Comparison of ENCODE assay signal across 9 cellular contexts in the genomic region with DNA sequence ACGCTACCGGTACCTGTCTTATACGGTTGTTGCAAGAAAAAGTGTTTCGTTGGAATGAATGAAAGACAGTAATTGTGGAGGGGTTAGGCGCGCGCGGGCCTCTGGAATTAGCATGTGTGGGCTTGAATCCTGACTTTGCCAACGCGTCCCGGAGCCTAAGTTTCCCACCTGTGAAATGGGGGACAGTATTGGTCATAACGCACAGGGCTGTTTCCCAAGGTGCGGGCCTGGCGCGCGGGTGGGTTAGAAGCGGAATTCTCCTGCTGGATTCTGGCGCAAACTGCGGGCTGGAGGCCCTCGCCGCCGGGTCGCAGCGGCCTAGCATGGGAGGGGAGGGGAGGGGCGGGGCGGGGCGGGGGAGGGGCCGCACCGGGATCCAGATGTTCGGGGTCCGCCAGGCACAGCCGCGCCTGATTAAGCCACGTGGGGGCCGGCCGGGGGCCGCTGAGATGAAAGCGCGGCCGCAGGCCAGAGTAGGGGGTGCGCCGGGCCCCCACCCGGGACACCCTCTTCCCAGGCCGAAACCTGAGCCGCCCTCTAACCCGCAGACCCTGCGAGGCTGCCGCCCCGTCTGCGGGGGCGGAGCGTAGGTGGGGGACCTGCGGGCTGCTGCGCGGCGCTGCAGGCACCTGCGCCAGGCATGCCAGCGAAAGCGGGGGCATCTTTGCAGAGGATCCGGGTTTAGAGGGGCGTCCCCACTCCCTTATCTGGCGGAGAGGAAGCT. TPM values are rescaled to one million over a fixed set of nuclear protein-coding genes. Genes with fewer than 3 reads are reported as not detected.
A peak's percentile ranks its signal among the peaks of the same experiment; 100 is the strongest.
DNase-seq lines count a peak whose midpoint lies in the region; ATAC-seq and TF ChIP-seq lines count a peak whose summit lies in the region.
"Had no signal": no experiment of that assay in that cellular context is flagged by ENCODE, and none has a peak within 500 bp of the region (broad histone marks: within the 10 kb centered on the region; RNA-seq: fewer than 3 reads in every experiment).

No MANE protein-coding gene starts in this region.

- TF ChIP-seq CTCF in DOHH2 (IDR thresholded peaks at IDR 0.05; ENCODE audit: low read depth, low read length, poor library complexity, severe bottlenecking) (no peak), esophagus squamous epithelium (IDR thresholded peaks at IDR 0.05) (no peak)

- H3K36me3 ChIP-seq in CD4-positive, alpha-beta memory T cell (ENCODE audit: insufficient read depth, low read length) = no peaks in the 10 kb centered on the region
- H3K36me3 ChIP-seq in DOHH2 (ENCODE audit: control insufficient read depth, low read length) (no peaks in the 10 kb centered on the region), esophagus squamous epithelium (no peaks in the 10 kb centered on the region)
- H3K36me3 ChIP-seq: sigmoid colon had no signal

- intact Hi-C loops in CD4-positive, alpha-beta memory T cell (cut with micrococcal nuclease) = loop anchor here (1.0 kb wide), 1 partner anchor 25 kb away; no protein-coding TSS in a partner anchor
- intact Hi-C loops in esophagus squamous epithelium (cut with DNase I) = no loop called here

- peak overlapping the region; percentile 46 for H3K4me2 ChIP-seq in DOHH2 (ENCODE audit: low read length)

- H3K4me3 ChIP-seq in CD4-positive, alpha-beta memory T cell (ENCODE audit: low read length in 2 of 2) = peak overlapping the region in 1 of 2 donors; percentile 45
- H3K4me3 ChIP-seq in DOHH2 (ENCODE audit: low read length) (peak overlapping the region; percentile 42), esophagus squamous epithelium (peak overlapping the region in 2 of 4 donors; percentile 15 to 69)

- H3K27me3 ChIP-seq in CD4-positive, alpha-beta memory T cell (ENCODE audit: insufficient read depth, low read length) = peaks cover 56% of the 10 kb centered on the region
- H3K27me3 ChIP-seq in DOHH2 (ENCODE audit: control insufficient read depth, low read length) (peaks cover 83% of the 10 kb centered on the region), esophagus squamous epithelium (peaks cover 30 to 98% (median 46%) of the 10 kb centered on the region in 4 donors)

- H3K4me1 ChIP-seq in CD4-positive, alpha-beta memory T cell (ENCODE audit: insufficient read depth, low read length) = peaks cover 22% of the 10 kb centered on the region
- H3K4me1 ChIP-seq in DOHH2 (ENCODE audit: control insufficient read depth, low read length) (peaks cover 21% of the 10 kb centered on the region), esophagus squamous epithelium (peaks cover 36 to 50% (median 37%) of the 10 kb centered on the region in 3 donors)

- peak overlapping the region in 2 of 7 donors; percentile 20 to 38 for H3K27ac Mint-ChIP-seq in CD4-positive, alpha-beta memory T cell
- H3K27ac Mint-ChIP-seq in activated T-cell treated with anti-CD3 and anti-CD28 coated beads, Interleukin-2, amount 50 U/mL, for 72 hours = no peak overlapping the region
- peak overlapping the region in 3 of 6 donors; percentile 10 to 70 (median 15) for H3K27ac Mint-ChIP-seq in naive B cell

- H3K9me3 ChIP-seq in CD4-positive, alpha-beta memory T cell (ENCODE audit: control insufficient read depth in 1 of 2, low read length in 2 of 2) = no peaks in the 10 kb centered on the region
- H3K9me3 ChIP-seq in DOHH2 (ENCODE audit: control insufficient read depth, insufficient read depth, low read length) (no peaks in the 10 kb centered on the region), esophagus squamous epithelium (no peaks in the 10 kb centered on the region)
- H3K9me3 ChIP-seq: sigmoid colon had no signal

- no peak for ATAC-seq in activated T-cell treated with anti-CD3 and anti-CD28 coated beads, Interleukin-2, amount 50 U/mL, for 72 hours (replicated peaks in 1 of 2)
- ATAC-seq in naive B cell (ENCODE audit: low read depth in 2 of 2) = peak; percentile 60 to 62
- no peak for ATAC-seq in GM18870 (IDR thresholded peaks at IDR 0.05; ENCODE audit: unreplicated experiment)

- H3K9me2 ChIP-seq in DOHH2 (replicated peaks; ENCODE audit: control insufficient read depth, low read length) = no peaks in the 10 kb centered on the region

- CTCF ChIA-PET in CD4-positive, alpha-beta memory T cell (lab: Charles Lee; ENCODE audit: partially characterized antibody) = interaction anchor here (1.0 kb wide), 1 partner anchor 28 kb away, joined by 3 read pairs; no protein-coding TSS in a partner anchor

- H3F3A ChIP-seq in DOHH2 (ENCODE audit: control insufficient read depth, insufficient read depth) = no peaks in the 10 kb centered on the region

- POLR2A ChIA-PET in CD4-positive, alpha-beta memory T cell (lab: Charles Lee; ENCODE audit: partially characterized antibody) = interaction anchor here (1.4 kb wide), 1 partner anchor 22 kb away, joined by 6 read pairs; a partner anchor contains a TSS

- H3K27ac ChIP-seq in CD4-positive, alpha-beta memory T cell (ENCODE audit: low read depth, low read length) = no peak overlapping the region
- H3K27ac ChIP-seq in DOHH2 (ENCODE audit: low read depth, low read length) = no peak overlapping the region
- no peak overlapping the region for H3K27ac ChIP-seq in esophagus squamous epithelium
- H3K27ac ChIP-seq: sigmoid colon had no signal

- no peaks in the 10 kb centered on the region for H3K79me2 ChIP-seq in DOHH2 (ENCODE audit: control insufficient read depth, low read length)

- H4K20me1 ChIP-seq in DOHH2 (ENCODE audit: control insufficient read depth, insufficient read depth, low read depth, low read length) = no peaks in the 10 kb centered on the region

- no peaks in the 10 kb centered on the region for H3K36me3 Mint-ChIP-seq in CD4-positive, alpha-beta memory T cell
- H3K36me3 Mint-ChIP-seq in activated T-cell treated with anti-CD3 and anti-CD28 coated beads, Interleukin-2, amount 50 U/mL, for 72 hours (ENCODE audit: insufficient read depth in 2 of 2) = no peaks in the 10 kb centered on the region
- no peaks in the 10 kb centered on the region for H3K36me3 Mint-ChIP-seq in naive B cell

- H3K9me3 Mint-ChIP-seq in CD4-positive, alpha-beta memory T cell = peaks cover 0 to 1% (median 0%) of the 10 kb centered on the region in 8 donors
- H3K9me3 Mint-ChIP-seq in activated T-cell treated with anti-CD3 and anti-CD28 coated beads, Interleukin-2, amount 50 U/mL, for 72 hours = no peaks in the 10 kb centered on the region
- H3K9me3 Mint-ChIP-seq in naive B cell = peaks cover 0 to 2% (median 0%) of the 10 kb centered on the region in 7 donors

- no peak for DNase-seq in CD4-positive, alpha-beta memory T cell
- DNase-seq in activated T-cell treated with anti-CD3 and anti-CD28 coated beads, Interleukin-2, amount 50 U/mL, for 72 hours = no peak
- DNase-seq in naive B cell = peak; percentile 36
- DNase-seq in esophagus squamous epithelium (lab: John Stamatoyannopoulos, UW) = no peak
- no peak for DNase-seq in SIG-M5 treated with dmso at 0.1 percent for 504 hours (lab: John Stamatoyannopoulos, UW; ENCODE audit: unreplicated experiment)
- DNase-seq: NCI-H774, sigmoid colon had no signal

- H3K4me1 Mint-ChIP-seq in CD4-positive, alpha-beta memory T cell = peaks cover 12 to 49% (median 18%) of the 10 kb centered on the region in 4 donors
- peaks cover 33% of the 10 kb centered on the region for H3K4me1 Mint-ChIP-seq in activated T-cell treated with anti-CD3 and anti-CD28 coated beads, Interleukin-2, amount 50 U/mL, for 72 hours (ENCODE audit: low read depth)
- H3K4me1 Mint-ChIP-seq in naive B cell = peaks cover 28 to 51% (median 36%) of the 10 kb centered on the region in 3 donors

- no peak for TF ChIP-seq POLR2A in esophagus squamous epithelium (IDR thresholded peaks at IDR 0.05)

- H3K27me3 Mint-ChIP-seq in CD4-positive, alpha-beta memory T cell = peaks cover 47 to 56% of the 10 kb centered on the region in 2 donors
- H3K27me3 Mint-ChIP-seq in activated T-cell treated with anti-CD3 and anti-CD28 coated beads, Interleukin-2, amount 50 U/mL, for 72 hours (ENCODE audit: low read depth) = peaks cover 79% of the 10 kb centered on the region
- H3K27me3 Mint-ChIP-seq in naive B cell = peaks cover 35 to 87% (median 68%) of the 10 kb centered on the region in 3 donors

- 4 to 5% methylated on average over 11 of the region's 62 CpGs for WGBS in esophagus squamous epithelium, 2 donors

- peak overlapping the region; percentile 46 to 89 (median 82) for H3K4me3 Mint-ChIP-seq in CD4-positive, alpha-beta memory T cell
- peak overlapping the region; percentile 76 to 85 for H3K4me3 Mint-ChIP-seq in activated T-cell treated with anti-CD3 and anti-CD28 coated beads, Interleukin-2, amount 50 U/mL, for 72 hours
- H3K4me3 Mint-ChIP-seq in naive B cell = peak overlapping the region; percentile 72 to 91 (median 86)

RNA-seq across cellular contexts. Expression of a gene that starts 1.2 kb away (rescaled TPM):
- not detected for total RNA-seq in CD4-positive, alpha-beta memory T cell
- not detected for polyA plus RNA-seq in CD4-positive, alpha-beta memory T cell
- 1 to 10 TPM in 1 of 2 donors, under 1 TPM in 1; 0.49 to 2.0 TPM for total RNA-seq in activated T-cell treated with anti-CD3 and anti-CD28 coated beads, Interleukin-2, amount 50 U/mL, for 72 hours
- polyA plus RNA-seq in naive B cell (ENCODE audit: low read depth in 6 of 6) = not detected
- total RNA-seq in esophagus squamous epithelium = 1 to 10 TPM in 1 of 4 donors, under 1 TPM in 1, not detected in 2; 0.18 to 2.7 TPM

RNA-seq across cellular contexts. Expression of a gene that starts 4.9 kb away (rescaled TPM):
- total RNA-seq in CD4-positive, alpha-beta memory T cell = not detected
- polyA plus RNA-seq in CD4-positive, alpha-beta memory T cell = under 1 TPM in 1 of 2 donors, not detected in 1; 0.70 TPM
- not detected for total RNA-seq in activated T-cell treated with anti-CD3 and anti-CD28 coated beads, Interleukin-2, amount 50 U/mL, for 72 hours
- polyA plus RNA-seq in naive B cell (ENCODE audit: low read depth in 6 of 6) = 1 to 10 TPM in 2 of 6 donors, under 1 TPM in 2, not detected in 2; 0.44 to 7.0 (median 0.97) TPM
- 10 to 100 TPM; 13.2 to 82.6 (median 19.3) TPM for total RNA-seq in esophagus squamous epithelium

RNA-seq across cellular contexts. Expression of a gene that starts 22.9 kb away (rescaled TPM):
- total RNA-seq in CD4-positive, alpha-beta memory T cell = 100 to 1,000 TPM; 150 to 154 TPM
- 100 to 1,000 TPM; 148 to 156 TPM for polyA plus RNA-seq in CD4-positive, alpha-beta memory T cell
- 10 to 100 TPM; 46.2 to 59.5 TPM for total RNA-seq in activated T-cell treated with anti-CD3 and anti-CD28 coated beads, Interleukin-2, amount 50 U/mL, for 72 hours
- 100 to 1,000 TPM in 2 of 6 donors, 10 to 100 TPM in 4; 76.0 to 107 (median 91.9) TPM for polyA plus RNA-seq in naive B cell (ENCODE audit: low read depth in 6 of 6)
- 10 to 100 TPM; 46.8 to 69.0 (median 56.6) TPM for total RNA-seq in esophagus squamous epithelium

RNA-seq across cellular contexts. Expression of a gene that starts 25.3 kb away (rescaled TPM):
- 10 to 100 TPM; 13.4 to 14.8 TPM for total RNA-seq in CD4-positive, alpha-beta memory T cell
- polyA plus RNA-seq in CD4-positive, alpha-beta memory T cell = 1 to 10 TPM; 4.4 to 7.8 TPM
- 10 to 100 TPM; 10.1 to 11.1 TPM for total RNA-seq in activated T-cell treated with anti-CD3 and anti-CD28 coated beads, Interleukin-2, amount 50 U/mL, for 72 hours
- polyA plus RNA-seq in naive B cell (ENCODE audit: low read depth in 6 of 6) = 1 to 10 TPM in 5 of 6 donors, not detected in 1; 2.0 to 3.7 (median 3.6) TPM
- 1 to 10 TPM; 1.6 to 6.6 (median 3.4) TPM for total RNA-seq in esophagus squamous epithelium

RNA-seq across cellular contexts. Expression of a gene that starts 39.8 kb away (rescaled TPM):
- total RNA-seq in CD4-positive, alpha-beta memory T cell = 1,000 to 10,000 TPM; 1,962 to 1,978 TPM
- polyA plus RNA-seq in CD4-positive, alpha-beta memory T cell = 1,000 to 10,000 TPM; 1,135 to 1,692 TPM
- 1,000 to 10,000 TPM; 1,602 TPM for total RNA-seq in activated T-cell treated with anti-CD3 and anti-CD28 coated beads, Interleukin-2, amount 50 U/mL, for 72 hours
- 1,000 to 10,000 TPM; 1,188 to 1,782 (median 1,685) TPM for polyA plus RNA-seq in naive B cell (ENCODE audit: low read depth in 6 of 6)
- 100 to 1,000 TPM; 445 to 799 (median 753) TPM for total RNA-seq in esophagus squamous epithelium

Comparison
In these comparisons a context has a peak if more than half of its experiments do, and no peak if none do; other contexts are left out.
1. ATAC-seq: peak in naive B cell (2 of 2); none in activated T-cell treated with anti-CD3 and anti-CD28 coated beads, Interleukin-2, amount 50 U/mL, for 72 hours (0 of 2) and GM18870 (single experiment).
2. RNA of a gene that starts 4.9 kb away (total RNA-seq): 13.2 to 82.6 TPM in esophagus squamous epithelium; not detected in CD4-positive, alpha-beta memory T cell and not detected in activated T-cell treated with anti-CD3 and anti-CD28 coated beads, Interleukin-2, amount 50 U/mL, for 72 hours; every median in the first group is over 10 times any median in the second.
3. Peak in every context shown above with its lines, with median percentiles within 50 percentile points of each other: H3K4me3 Mint-ChIP-seq.